24 cellular contexts compared by ENCODE assay signal in the genomic region with DNA sequence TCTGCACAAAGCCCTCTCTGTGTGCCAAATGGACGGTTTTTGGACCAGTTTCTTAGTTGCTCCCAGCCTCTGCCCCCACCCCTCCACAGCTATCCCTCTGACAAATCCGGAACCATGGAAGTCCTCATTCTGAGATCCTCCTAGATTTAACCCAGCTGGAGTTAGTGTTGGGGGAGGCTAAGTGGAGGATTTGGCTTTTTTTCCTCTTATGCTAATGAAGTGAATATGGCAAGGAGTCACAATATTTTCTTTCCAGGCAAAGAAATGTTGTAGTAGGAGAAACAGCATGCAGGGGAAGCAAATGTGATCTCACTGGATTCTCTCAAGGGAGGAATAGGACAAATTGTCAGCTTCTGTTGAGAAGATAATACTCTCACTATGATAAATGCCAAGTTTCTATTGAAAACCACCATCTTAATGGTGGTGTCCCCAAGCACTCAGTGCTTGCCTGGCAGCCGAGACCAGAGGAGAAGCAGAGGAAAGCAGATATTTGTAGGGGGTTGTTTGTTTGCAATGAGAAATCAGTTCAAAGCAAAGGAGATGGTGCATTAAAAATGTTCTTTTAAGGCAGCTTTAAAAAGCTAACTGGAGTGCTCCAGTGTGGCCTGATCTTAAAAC.
DNase-seq lines count a peak whose midpoint lies in the region; ATAC-seq and TF ChIP-seq lines count a peak whose summit lies in the region.
"Had no signal": no experiment of that assay in that cellular context is flagged by ENCODE, and none has a peak within 500 bp of the region (broad histone marks: within the 10 kb centered on the region; RNA-seq: fewer than 3 reads in every experiment).

No MANE protein-coding gene starts in this region.

- peaks cover 12% of the 10 kb centered on the region for H3K4me1 Mint-ChIP-seq in activated T-helper 2 cell treated with anti-CD3 and anti-CD28 coated beads, Interferon-gamma antibody, Interleukin-2, Interleukin-4, amounts not matched to agents 10 μg/mL and 5 μg/mL and 100 μg/mL, durations not matched to agents 14 hours and 24 hours and 36 hours (ENCODE audit: low read depth)
- H3K4me1 Mint-ChIP-seq: activated naive CD4-positive, alpha-beta T cell treated with anti-CD3 and anti-CD28 coated beads, Interleukin-2, amount 10 ng/mL, durations not matched to agents 7 days and 5 days had no signal

- H3K9me3 ChIP-seq in DND-41 (ENCODE audit: insufficient read depth, low read length, severe bottlenecking) (no peaks in the 10 kb centered on the region), right cardiac atrium (ENCODE audit: control insufficient read depth, low read length) (no peaks in the 10 kb centered on the region), ovary (no peaks in the 10 kb centered on the region)
- H3K9me3 ChIP-seq: mucosa of descending colon, suprapubic skin had no signal

- no peaks in the 10 kb centered on the region for H3K27me3 Mint-ChIP-seq in activated T-helper 2 cell treated with anti-CD3 and anti-CD28 coated beads, Interferon-gamma antibody, Interleukin-2, Interleukin-4, amounts not matched to agents 10 μg/mL and 5 μg/mL and 100 μg/mL, durations not matched to agents 14 hours and 24 hours and 36 hours (ENCODE audit: low read depth)
- H3K27me3 Mint-ChIP-seq: activated naive CD4-positive, alpha-beta T cell treated with anti-CD3 and anti-CD28 coated beads, Interleukin-2, amount 10 ng/mL, durations not matched to agents 7 days and 5 days had no signal

- no peaks in the 10 kb centered on the region for H3K27me3 ChIP-seq in DND-41 (ENCODE audit: insufficient read depth, low read length, poor library complexity)
- H3K27me3 ChIP-seq in right cardiac atrium (ENCODE audit: control insufficient read depth, insufficient read depth), result no peaks in the 10 kb centered on the region
- H3K27me3 ChIP-seq in ovary, result no peaks in the 10 kb centered on the region
- H3K27me3 ChIP-seq: BLaER1, cardiac muscle cell, suprapubic skin had no signal

- H3K79me2 ChIP-seq in DND-41 (ENCODE audit: insufficient read depth, low read length), result peaks cover 98% of the 10 kb centered on the region

- no peak overlapping the region for H2AFZ ChIP-seq in DND-41 (ENCODE audit: low read depth, low read length)

- H3K4me1 ChIP-seq in DND-41 (ENCODE audit: insufficient read depth, low read length) (peaks cover 71% of the 10 kb centered on the region), right cardiac atrium (ENCODE audit: control insufficient read depth, insufficient read depth, low read length) (no peaks in the 10 kb centered on the region), ovary (ENCODE audit: insufficient read depth) (peaks cover 8% of the 10 kb centered on the region)
- H3K4me1 ChIP-seq: suprapubic skin had no signal

- TF ChIP-seq CTCF in DND-41 (IDR thresholded peaks at IDR 0.05; ENCODE audit: borderline replicate concordance, extremely low read depth, low read length, poor library complexity, severe bottlenecking), result no peak
- TF ChIP-seq CTCF in astrocyte of the spinal cord (IDR thresholded peaks at IDR 0.05; ENCODE audit: low read depth, low read length), result no peak
- no peak for TF ChIP-seq CTCF in ovary (IDR thresholded peaks at IDR 0.05)

- DNase-seq in DND-41 (no peak), astrocyte of the spinal cord (ENCODE audit: low read depth, low spot score) (peak; percentile 21), right cardiac atrium (peak in 1 of 3 donors; percentile 61), ovary (peak in 3 of 5 donors; percentile 50 to 56 (median 50)), CD1c-positive myeloid dendritic cell (ENCODE audit: extremely low spot score) (no peak), NCI-H1436 treated with DMSO at 0.1 percent for 48 hours (lab: John Stamatoyannopoulos, UW) (no peak)
- DNase-seq in activated T-helper 2 cell treated with anti-CD3 and anti-CD28 coated beads, Interferon-gamma antibody, Interleukin-2, Interleukin-4, amounts not matched to agents 10 μg/mL and 5 μg/mL and 100 μg/mL, durations not matched to agents 14 hours and 24 hours and 36 hours (ENCODE audit: low spot score), result no peak
- DNase-seq: activated CD4-positive, alpha-beta T cell treated with anti-CD3 and anti-CD28 coated beads for 48 hours; activated naive CD4-positive, alpha-beta T cell treated with anti-CD3 and anti-CD28 coated beads, Interleukin-2, amount 10 ng/mL, durations not matched to agents 7 days and 5 days; activated T-cell treated with anti-CD3 and anti-CD28 coated beads, Interleukin-2, amount 50 U/mL, for 48 hours; H7; Kasumi-1; mucosa of descending colon; NCI-H1048; NCI-H187 treated with DMSO at 0.1 percent for 48 hours; NCI-H526; small intestine; stimulated activated CD4-positive, alpha-beta T cell treated with anti-CD3 and anti-CD28 coated beads, Interleukin-1b, Interleukin-23, amount 100 ng/mL, for 48 hours had no signal

- H3K9me3 Mint-ChIP-seq in activated T-helper 2 cell treated with anti-CD3 and anti-CD28 coated beads, Interferon-gamma antibody, Interleukin-2, Interleukin-4, amounts not matched to agents 10 μg/mL and 5 μg/mL and 100 μg/mL, durations not matched to agents 14 hours and 24 hours and 36 hours, result no peaks in the 10 kb centered on the region
- H3K9me3 Mint-ChIP-seq: activated naive CD4-positive, alpha-beta T cell treated with anti-CD3 and anti-CD28 coated beads, Interleukin-2, amount 10 ng/mL, durations not matched to agents 7 days and 5 days; T-helper 2 cell treated with Interferon-gamma antibody and Interleukin-4, amounts not matched to agents 5 μg/mL and 100 μg/mL, for 36 hours had no signal

- no peak overlapping the region for H3K4me3 Mint-ChIP-seq in activated T-helper 2 cell treated with anti-CD3 and anti-CD28 coated beads, Interferon-gamma antibody, Interleukin-2, Interleukin-4, amounts not matched to agents 10 μg/mL and 5 μg/mL and 100 μg/mL, durations not matched to agents 14 hours and 24 hours and 36 hours (ENCODE audit: low read depth)
- H3K4me3 Mint-ChIP-seq: activated naive CD4-positive, alpha-beta T cell treated with anti-CD3 and anti-CD28 coated beads, Interleukin-2, amount 10 ng/mL, durations not matched to agents 7 days and 5 days; T-helper 2 cell treated with Interferon-gamma antibody and Interleukin-4, amounts not matched to agents 5 μg/mL and 100 μg/mL, for 36 hours had no signal

- H3K36me3 ChIP-seq in DND-41 (ENCODE audit: insufficient read depth, low read length) (peaks cover 75% of the 10 kb centered on the region), ovary (no peaks in the 10 kb centered on the region)
- H3K36me3 ChIP-seq: cardiac muscle cell, suprapubic skin had no signal

- H3K4me3 ChIP-seq in DND-41 (ENCODE audit: low read depth in 1 of 2, low read length in 2 of 2) (no peak overlapping the region), astrocyte of the spinal cord (ENCODE audit: low read depth, low read length) (no peak overlapping the region), right cardiac atrium (ENCODE audit: low read length) (no peak overlapping the region), ovary (no peak overlapping the region)
- H3K4me3 ChIP-seq: BLaER1, cardiac muscle cell, mucosa of descending colon, suprapubic skin had no signal

- peaks cover 6% of the 10 kb centered on the region for H3K36me3 Mint-ChIP-seq in activated T-helper 2 cell treated with anti-CD3 and anti-CD28 coated beads, Interferon-gamma antibody, Interleukin-2, Interleukin-4, amounts not matched to agents 10 μg/mL and 5 μg/mL and 100 μg/mL, durations not matched to agents 14 hours and 24 hours and 36 hours (ENCODE audit: low read depth)

- intact Hi-C loops in right cardiac atrium (cut with DNase I) (no loop called here), ovary (cut with DNase I) (loop anchor here in 1 of 4 donors (10.0 kb wide), 1 partner anchor 171 kb away; no protein-coding TSS in a partner anchor)
- intact Hi-C loops in activated T-helper 2 cell treated with anti-CD3 and anti-CD28 coated beads, Interferon-gamma antibody, Interleukin-2, Interleukin-4, amounts not matched to agents 10 μg/mL and 5 μg/mL and 100 μg/mL, durations not matched to agents 14 hours and 24 hours and 36 hours (cut with micrococcal nuclease), result no loop called here

- no peak overlapping the region for H3K4me2 ChIP-seq in DND-41 (ENCODE audit: insufficient read depth, low read length)
- H3K4me2 ChIP-seq: BLaER1 had no signal

- in situ Hi-C loops in astrocyte of the spinal cord (cut with HindIII; ENCODE audit: low sequenced_read_pairs), result no loop called here

- no peak overlapping the region for H3K9ac ChIP-seq in DND-41 (ENCODE audit: low read depth, low read length)
- H3K9ac ChIP-seq: BLaER1 had no signal

- H4K20me1 ChIP-seq in DND-41 (ENCODE audit: insufficient read depth, low read length), result peaks cover 14% of the 10 kb centered on the region; the same call in 1 of the 2 replicates

- peak overlapping the region; percentile 62 for H3K27ac ChIP-seq in DND-41 (ENCODE audit: low read length)
- no peak overlapping the region for H3K27ac ChIP-seq in right cardiac atrium (ENCODE audit: low read length)
- H3K27ac ChIP-seq in ovary, result peak overlapping the region in 1 of 2 donors; percentile 21
- H3K27ac ChIP-seq: BLaER1, cardiac muscle cell, suprapubic skin had no signal

- TF ChIP-seq EP300 in ovary (IDR thresholded peaks at IDR 0.05), result no peak

- no peak for TF ChIP-seq POLR2A in ovary (IDR thresholded peaks at IDR 0.05)

- WGBS in right cardiac atrium, result 45% methylated on average over 3 of the region's 3 CpGs
- 11 to 30% (median 16%) methylated on average over 3 of the region's 3 CpGs for WGBS in ovary, 3 donors

- ATAC-seq in DND-41 (ENCODE audit: insufficient read depth, low read depth), result no peak
- peak; percentile 72 to 84 for ATAC-seq in right cardiac atrium
- ATAC-seq in GM21723 (IDR thresholded peaks at IDR 0.05; ENCODE audit: unreplicated experiment), result no peak
- ATAC-seq: mucosa of descending colon, SK-N-SH treated with all-trans-retinoic acid at 6 μM for 48 hours had no signal

- H3K27ac Mint-ChIP-seq in activated T-helper 2 cell treated with anti-CD3 and anti-CD28 coated beads, Interferon-gamma antibody, Interleukin-2, Interleukin-4, amounts not matched to agents 10 μg/mL and 5 μg/mL and 100 μg/mL, durations not matched to agents 14 hours and 24 hours and 36 hours, result no peak overlapping the region
- H3K27ac Mint-ChIP-seq: T-helper 2 cell treated with Interferon-gamma antibody and Interleukin-4, amounts not matched to agents 5 μg/mL and 100 μg/mL, for 36 hours had no signal

Comparison
In these comparisons a context has a peak if more than half of its experiments do, and no peak if none do; other contexts are left out.
1. ATAC-seq: peak in right cardiac atrium (2 of 2); none in DND-41 (single experiment) and GM21723 (single experiment).
2. DNase-seq: peak in astrocyte of the spinal cord (single experiment) and ovary (3 of 5); none in DND-41 (single experiment), CD1c-positive myeloid dendritic cell (single experiment), NCI-H1436 treated with DMSO at 0.1 percent for 48 hours (single experiment) and activated T-helper 2 cell treated with anti-CD3 and anti-CD28 coated beads, Interferon-gamma antibody, Interleukin-2, Interleukin-4, amounts not matched to agents 10 μg/mL and 5 μg/mL and 100 μg/mL, durations not matched to agents 14 hours and 24 hours and 36 hours (single experiment).